ENCODE assay signal across 7 cellular contexts in genomic region chr1:245840971-245841370, GRCh38.
"Had no signal": no experiment of that assay in that cellular context is flagged by ENCODE, and none has a peak within 500 bp of the region (broad histone marks: within the 10 kb centered on the region; RNA-seq: fewer than 3 reads in every experiment).

No MANE protein-coding gene starts in this region.

- H3K4me3 Mint-ChIP-seq: IgD-negative memory B cell had no signal

- FAIRE-seq: HTR-8/SVneo had no signal

- H3K27me3 Mint-ChIP-seq: IgD-negative memory B cell had no signal

- H3K4me3 ChIP-seq: HAP-1 had no signal

- H3K4me1 ChIP-seq: HAP-1 had no signal

- H3K9me3 Mint-ChIP-seq: IgD-negative memory B cell had no signal

- ATAC-seq: HCT116 had no signal

- DNase-seq: GOT3, H7, KG1 had no signal

- H3K9me3 ChIP-seq: HAP-1 had no signal

- H3K4me1 Mint-ChIP-seq: IgD-negative memory B cell had no signal

- H3K27ac Mint-ChIP-seq: IgD-negative memory B cell had no signal

- H3K36me3 ChIP-seq: HAP-1 had no signal
